1 cellular context compared by ENCODE assay signal in genomic region chr3:48461767-48462166, GRCh38. TPM values are rescaled to one million over a fixed set of nuclear protein-coding genes. Genes with fewer than 3 reads are reported as not detected.
"Had no signal": no experiment of that assay in that cellular context is flagged by ENCODE, and none has a peak within 500 bp of the region (broad histone marks: within the 10 kb centered on the region; RNA-seq: fewer than 3 reads in every experiment).

No MANE protein-coding gene starts in this region.

RNA-seq across cellular contexts. Expression of gene PLXNB1, which starts 31.9 kb away (rescaled TPM):
- polyA plus RNA-seq: IgD-negative memory B cell had no signal
